In the genomic region with DNA sequence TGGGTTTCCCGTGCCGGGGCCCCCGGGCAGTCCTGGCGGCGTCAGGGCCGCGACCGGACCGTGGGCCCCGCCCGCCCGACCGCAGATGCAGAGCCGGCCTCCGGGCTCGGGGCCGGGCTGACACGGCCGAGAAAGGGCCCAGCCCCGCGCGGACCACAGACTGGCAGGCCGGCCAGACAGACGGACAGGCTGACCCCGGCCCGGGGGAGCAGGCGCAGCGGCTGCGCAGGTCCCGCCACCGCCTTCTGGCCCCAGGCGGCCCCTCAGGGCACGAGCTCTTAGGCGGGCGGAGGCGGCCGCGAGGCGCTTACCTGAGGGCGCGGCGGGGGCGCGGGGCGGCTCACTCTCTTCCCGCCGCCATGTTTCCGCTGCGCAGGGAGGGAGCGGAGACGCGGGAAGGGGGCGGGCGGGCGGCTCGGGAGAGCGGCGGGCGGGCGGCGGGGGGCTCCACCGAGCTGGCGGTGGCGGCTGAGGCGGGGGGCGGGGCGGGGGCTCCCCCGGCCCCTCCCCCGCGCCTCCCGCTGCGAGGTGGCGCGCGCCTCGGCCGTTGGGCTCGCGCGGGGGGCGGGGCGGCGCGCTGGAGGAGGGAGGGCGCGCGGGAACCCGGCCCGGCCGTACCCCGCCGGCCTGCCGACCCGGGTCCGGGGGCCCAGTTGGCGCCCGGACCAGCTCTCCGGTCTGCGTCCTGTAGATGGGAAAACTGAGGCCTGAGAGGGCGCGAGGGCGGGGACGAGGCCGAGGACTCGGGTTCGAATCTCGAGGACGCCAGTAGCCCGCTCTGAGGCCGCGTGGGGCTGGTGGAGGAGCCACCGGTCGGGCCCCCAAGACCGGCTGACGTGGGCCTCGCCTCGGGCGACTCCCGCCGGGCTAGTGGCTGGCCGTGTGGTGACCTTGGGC, we compare ENCODE assay signal across 1 cellular context.
TF ChIP-seq lines count a peak whose summit lies in the region.

A gene (minus strand): TSS at position 559 of the 897 bp plus-strand sequence. CDS start 56,173 bp downstream, outside the sequence.

TF ChIP-seq in HepG2, 621 proteins besides CTCF, POLR2A, EP300 and RAD21 (continued from another document and continues in another):
- TF ChIP-seq, protein P1, sequence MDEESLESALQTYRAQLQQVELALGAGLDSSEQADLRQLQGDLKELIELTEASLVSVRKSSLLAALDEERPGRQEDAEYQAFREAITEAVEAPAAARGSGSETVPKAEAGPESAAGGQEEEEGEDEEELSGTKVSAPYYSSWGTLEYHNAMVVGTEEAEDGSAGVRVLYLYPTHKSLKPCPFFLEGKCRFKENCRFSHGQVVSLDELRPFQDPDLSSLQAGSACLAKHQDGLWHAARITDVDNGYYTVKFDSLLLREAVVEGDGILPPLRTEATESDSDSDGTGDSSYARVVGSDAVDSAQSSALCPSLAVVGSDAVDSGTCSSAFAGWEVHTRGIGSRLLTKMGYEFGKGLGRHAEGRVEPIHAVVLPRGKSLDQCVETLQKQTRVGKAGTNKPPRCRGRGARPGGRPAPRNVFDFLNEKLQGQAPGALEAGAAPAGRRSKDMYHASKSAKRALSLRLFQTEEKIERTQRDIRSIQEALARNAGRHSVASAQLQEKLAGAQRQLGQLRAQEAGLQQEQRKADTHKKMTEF (CRISPR knock-in tag; IDR thresholded peaks at IDR 0.05), result peak; percentile 53; the same call in 1 of the 2 replicates
- peak; percentile 67 for TF ChIP-seq ZFY (CRISPR knock-in tag; IDR thresholded peaks at IDR 0.05)
- TF ChIP-seq, protein P2, sequence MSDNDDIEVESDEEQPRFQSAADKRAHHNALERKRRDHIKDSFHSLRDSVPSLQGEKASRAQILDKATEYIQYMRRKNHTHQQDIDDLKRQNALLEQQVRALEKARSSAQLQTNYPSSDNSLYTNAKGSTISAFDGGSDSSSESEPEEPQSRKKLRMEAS (IDR thresholded peaks at IDR 0.05), result peak; percentile 21; the same call in 1 of the 2 replicates
- TF ChIP-seq, protein P3, sequence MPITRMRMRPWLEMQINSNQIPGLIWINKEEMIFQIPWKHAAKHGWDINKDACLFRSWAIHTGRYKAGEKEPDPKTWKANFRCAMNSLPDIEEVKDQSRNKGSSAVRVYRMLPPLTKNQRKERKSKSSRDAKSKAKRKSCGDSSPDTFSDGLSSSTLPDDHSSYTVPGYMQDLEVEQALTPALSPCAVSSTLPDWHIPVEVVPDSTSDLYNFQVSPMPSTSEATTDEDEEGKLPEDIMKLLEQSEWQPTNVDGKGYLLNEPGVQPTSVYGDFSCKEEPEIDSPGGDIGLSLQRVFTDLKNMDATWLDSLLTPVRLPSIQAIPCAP (CRISPR knock-in tag; IDR thresholded peaks at IDR 0.05; ENCODE audit: low read depth), result no peak
- 0 out of 2 replicates have a peak, but pooled peaks have one; percentile 52 for TF ChIP-seq ZNF558 (CRISPR knock-in tag; IDR thresholded peaks at IDR 0.05; ENCODE audit: borderline replicate concordance)
- no peak for TF ChIP-seq PHF5A (CRISPR knock-in tag; IDR thresholded peaks at IDR 0.05; ENCODE audit: low read depth, unreplicated experiment)
- 0 out of 2 replicates have a peak, but pooled peaks have one; percentile 34 for TF ChIP-seq ZNF547 (CRISPR knock-in tag; IDR thresholded peaks at IDR 0.05)
- TF ChIP-seq ZNF572 (CRISPR knock-in tag; IDR thresholded peaks at IDR 0.05), result no peak
- TF ChIP-seq ZMYM2 (CRISPR knock-in tag; IDR thresholded peaks at IDR 0.05), result 0 out of 2 replicates have a peak, but pooled peaks have one; percentile 56
- no peak for TF ChIP-seq HDAC2 (CRISPR knock-in tag; IDR thresholded peaks at IDR 0.05)
- TF ChIP-seq, protein P4, sequence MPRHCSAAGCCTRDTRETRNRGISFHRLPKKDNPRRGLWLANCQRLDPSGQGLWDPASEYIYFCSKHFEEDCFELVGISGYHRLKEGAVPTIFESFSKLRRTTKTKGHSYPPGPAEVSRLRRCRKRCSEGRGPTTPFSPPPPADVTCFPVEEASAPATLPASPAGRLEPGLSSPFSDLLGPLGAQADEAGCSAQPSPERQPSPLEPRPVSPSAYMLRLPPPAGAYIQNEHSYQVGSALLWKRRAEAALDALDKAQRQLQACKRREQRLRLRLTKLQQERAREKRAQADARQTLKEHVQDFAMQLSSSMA (CRISPR knock-in tag; IDR thresholded peaks at IDR 0.05), result 0 out of 2 replicates have a peak, but pooled peaks have one; percentile 52
- TF ChIP-seq, protein P5, sequence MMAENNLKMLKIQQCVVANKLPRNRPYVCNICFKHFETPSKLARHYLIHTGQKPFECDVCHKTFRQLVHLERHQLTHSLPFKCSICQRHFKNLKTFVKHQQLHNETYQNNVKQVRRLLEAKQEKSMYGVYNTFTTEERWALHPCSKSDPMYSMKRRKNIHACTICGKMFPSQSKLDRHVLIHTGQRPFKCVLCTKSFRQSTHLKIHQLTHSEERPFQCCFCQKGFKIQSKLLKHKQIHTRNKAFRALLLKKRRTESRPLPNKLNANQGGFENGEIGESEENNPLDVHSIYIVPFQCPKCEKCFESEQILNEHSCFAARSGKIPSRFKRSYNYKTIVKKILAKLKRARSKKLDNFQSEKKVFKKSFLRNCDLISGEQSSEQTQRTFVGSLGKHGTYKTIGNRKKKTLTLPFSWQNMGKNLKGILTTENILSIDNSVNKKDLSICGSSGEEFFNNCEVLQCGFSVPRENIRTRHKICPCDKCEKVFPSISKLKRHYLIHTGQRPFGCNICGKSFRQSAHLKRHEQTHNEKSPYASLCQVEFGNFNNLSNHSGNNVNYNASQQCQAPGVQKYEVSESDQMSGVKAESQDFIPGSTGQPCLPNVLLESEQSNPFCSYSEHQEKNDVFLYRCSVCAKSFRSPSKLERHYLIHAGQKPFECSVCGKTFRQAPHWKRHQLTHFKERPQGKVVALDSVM (CRISPR knock-in tag; IDR thresholded peaks at IDR 0.05), result no peak
- TF ChIP-seq ZNF768 (CRISPR knock-in tag; IDR thresholded peaks at IDR 0.05), result peak; percentile 29
- TF ChIP-seq SP1 (IDR thresholded peaks at IDR 0.05), result no peak
- TF ChIP-seq SP1 (CRISPR knock-in tag; IDR thresholded peaks at IDR 0.05), result 0 out of 2 replicates have a peak, but pooled peaks have one; percentile 20
- TF ChIP-seq, protein P6, sequence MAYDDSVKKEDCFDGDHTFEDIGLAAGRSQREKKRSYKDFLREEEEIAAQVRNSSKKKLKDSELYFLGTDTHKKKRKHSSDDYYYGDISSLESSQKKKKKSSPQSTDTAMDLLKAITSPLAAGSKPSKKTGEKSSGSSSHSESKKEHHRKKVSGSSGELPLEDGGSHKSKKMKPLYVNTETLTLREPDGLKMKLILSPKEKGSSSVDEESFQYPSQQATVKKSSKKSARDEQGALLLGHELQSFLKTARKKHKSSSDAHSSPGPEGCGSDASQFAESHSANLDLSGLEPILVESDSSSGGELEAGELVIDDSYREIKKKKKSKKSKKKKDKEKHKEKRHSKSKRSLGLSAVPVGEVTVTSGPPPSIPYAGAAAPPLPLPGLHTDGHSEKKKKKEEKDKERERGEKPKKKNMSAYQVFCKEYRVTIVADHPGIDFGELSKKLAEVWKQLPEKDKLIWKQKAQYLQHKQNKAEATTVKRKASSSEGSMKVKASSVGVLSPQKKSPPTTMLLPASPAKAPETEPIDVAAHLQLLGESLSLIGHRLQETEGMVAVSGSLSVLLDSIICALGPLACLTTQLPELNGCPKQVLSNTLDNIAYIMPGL (CRISPR knock-in tag; IDR thresholded peaks at IDR 0.05; ENCODE audit: borderline replicate concordance in 1 of 2, low read depth in 1 of 2), result peak in 1 of 2 experiments; percentile 49; a peak in 1 of 4 replicates
- TF ChIP-seq BHLHE40 (IDR thresholded peaks at IDR 0.05; ENCODE audit: low read length), result no peak
- no peak for TF ChIP-seq ZNF724P (CRISPR knock-in tag; IDR thresholded peaks at IDR 0.05; ENCODE audit: borderline replicate concordance)
- TF ChIP-seq ZNF782 (CRISPR knock-in tag; IDR thresholded peaks at IDR 0.05; ENCODE audit: borderline replicate concordance), result peak; percentile 69; the same call in 1 of the 2 replicates
- TF ChIP-seq RBFOX2 (IDR thresholded peaks at IDR 0.05; ENCODE audit: low read depth, low read length), result peak; percentile 83
- no peak for TF ChIP-seq SIX1 (CRISPR knock-in tag; IDR thresholded peaks at IDR 0.05; ENCODE audit: borderline replicate concordance)
- peak; percentile 60; the same call in 1 of the 2 replicates for TF ChIP-seq ZNF430 (CRISPR knock-in tag; IDR thresholded peaks at IDR 0.05)
- TF ChIP-seq DNMT3B (CRISPR knock-in tag; conservative IDR thresholded peaks at IDR 0.05), result no peak
- no peak for TF ChIP-seq STAT5B (CRISPR knock-in tag; IDR thresholded peaks at IDR 0.05)
- TF ChIP-seq FOSL2 (CRISPR knock-in tag; IDR thresholded peaks at IDR 0.05), result no peak
- TF ChIP-seq NR1H2 (CRISPR knock-in tag; IDR thresholded peaks at IDR 0.05; ENCODE audit: borderline replicate concordance, low read depth), result no peak
- no peak; the same call in 1 of the 2 replicates for TF ChIP-seq POLR2G (IDR thresholded peaks at IDR 0.05; ENCODE audit: low read depth, low read length)
- TF ChIP-seq ISX (CRISPR knock-in tag; conservative IDR thresholded peaks at IDR 0.05), result 0 out of 2 replicates have a peak, but pooled peaks have one; percentile 10
- TF ChIP-seq, protein P7, sequence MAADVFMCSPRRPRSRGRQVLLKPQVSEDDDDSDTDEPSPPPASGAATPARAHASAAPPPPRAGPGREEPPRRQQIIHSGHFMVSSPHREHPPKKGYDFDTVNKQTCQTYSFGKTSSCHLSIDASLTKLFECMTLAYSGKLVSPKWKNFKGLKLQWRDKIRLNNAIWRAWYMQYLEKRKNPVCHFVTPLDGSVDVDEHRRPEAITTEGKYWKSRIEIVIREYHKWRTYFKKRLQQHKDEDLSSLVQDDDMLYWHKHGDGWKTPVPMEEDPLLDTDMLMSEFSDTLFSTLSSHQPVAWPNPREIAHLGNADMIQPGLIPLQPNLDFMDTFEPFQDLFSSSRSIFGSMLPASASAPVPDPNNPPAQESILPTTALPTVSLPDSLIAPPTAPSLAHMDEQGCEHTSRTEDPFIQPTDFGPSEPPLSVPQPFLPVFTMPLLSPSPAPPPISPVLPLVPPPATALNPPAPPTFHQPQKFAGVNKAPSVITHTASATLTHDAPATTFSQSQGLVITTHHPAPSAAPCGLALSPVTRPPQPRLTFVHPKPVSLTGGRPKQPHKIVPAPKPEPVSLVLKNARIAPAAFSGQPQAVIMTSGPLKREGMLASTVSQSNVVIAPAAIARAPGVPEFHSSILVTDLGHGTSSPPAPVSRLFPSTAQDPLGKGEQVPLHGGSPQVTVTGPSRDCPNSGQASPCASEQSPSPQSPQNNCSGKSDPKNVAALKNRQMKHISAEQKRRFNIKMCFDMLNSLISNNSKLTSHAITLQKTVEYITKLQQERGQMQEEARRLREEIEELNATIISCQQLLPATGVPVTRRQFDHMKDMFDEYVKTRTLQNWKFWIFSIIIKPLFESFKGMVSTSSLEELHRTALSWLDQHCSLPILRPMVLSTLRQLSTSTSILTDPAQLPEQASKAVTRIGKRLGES (CRISPR knock-in tag; IDR thresholded peaks at IDR 0.05; ENCODE audit: borderline replicate concordance), result no peak
- TF ChIP-seq ZFP82 (CRISPR knock-in tag; IDR thresholded peaks at IDR 0.05; ENCODE audit: borderline replicate concordance), result no peak
- TF ChIP-seq HIVEP1 (CRISPR knock-in tag; IDR thresholded peaks at IDR 0.05), result 0 out of 2 replicates have a peak, but pooled peaks have one; percentile 14
- no peak for TF ChIP-seq FOXK2 (IDR thresholded peaks at IDR 0.05)
- TF ChIP-seq, protein P8, sequence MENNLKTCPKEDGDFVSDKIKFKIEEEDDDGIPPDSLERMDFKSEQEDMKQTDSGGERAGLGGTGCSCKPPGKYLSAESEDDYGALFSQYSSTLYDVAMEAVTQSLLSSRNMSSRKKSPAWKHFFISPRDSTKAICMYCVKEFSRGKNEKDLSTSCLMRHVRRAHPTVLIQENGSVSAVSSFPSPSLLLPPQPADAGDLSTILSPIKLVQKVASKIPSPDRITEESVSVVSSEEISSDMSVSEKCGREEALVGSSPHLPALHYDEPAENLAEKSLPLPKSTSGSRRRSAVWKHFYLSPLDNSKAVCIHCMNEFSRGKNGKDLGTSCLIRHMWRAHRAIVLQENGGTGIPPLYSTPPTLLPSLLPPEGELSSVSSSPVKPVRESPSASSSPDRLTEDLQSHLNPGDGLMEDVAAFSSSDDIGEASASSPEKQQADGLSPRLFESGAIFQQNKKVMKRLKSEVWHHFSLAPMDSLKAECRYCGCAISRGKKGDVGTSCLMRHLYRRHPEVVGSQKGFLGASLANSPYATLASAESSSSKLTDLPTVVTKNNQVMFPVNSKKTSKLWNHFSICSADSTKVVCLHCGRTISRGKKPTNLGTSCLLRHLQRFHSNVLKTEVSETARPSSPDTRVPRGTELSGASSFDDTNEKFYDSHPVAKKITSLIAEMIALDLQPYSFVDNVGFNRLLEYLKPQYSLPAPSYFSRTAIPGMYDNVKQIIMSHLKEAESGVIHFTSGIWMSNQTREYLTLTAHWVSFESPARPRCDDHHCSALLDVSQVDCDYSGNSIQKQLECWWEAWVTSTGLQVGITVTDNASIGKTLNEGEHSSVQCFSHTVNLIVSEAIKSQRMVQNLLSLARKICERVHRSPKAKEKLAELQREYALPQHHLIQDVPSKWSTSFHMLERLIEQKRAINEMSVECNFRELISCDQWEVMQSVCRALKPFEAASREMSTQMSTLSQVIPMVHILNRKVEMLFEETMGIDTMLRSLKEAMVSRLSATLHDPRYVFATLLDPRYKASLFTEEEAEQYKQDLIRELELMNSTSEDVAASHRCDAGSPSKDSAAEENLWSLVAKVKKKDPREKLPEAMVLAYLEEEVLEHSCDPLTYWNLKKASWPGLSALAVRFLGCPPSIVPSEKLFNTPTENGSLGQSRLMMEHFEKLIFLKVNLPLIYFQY (CRISPR knock-in tag; IDR thresholded peaks at IDR 0.05; ENCODE audit: borderline replicate concordance), result no peak
- no peak for TF ChIP-seq ETV6 (CRISPR knock-in tag; conservative IDR thresholded peaks at IDR 0.05)
- peak; percentile 22 for TF ChIP-seq AGO2 (optimal IDR thresholded peaks at IDR 0.05; ENCODE audit: low read depth, low read length)
- TF ChIP-seq ZNF274 (CRISPR knock-in tag; IDR thresholded peaks at IDR 0.05), result peak; percentile 25; the same call in 1 of the 2 replicates
- no peak for TF ChIP-seq XRCC5 (optimal IDR thresholded peaks at IDR 0.05; ENCODE audit: low read length)
- peak; percentile 19 for TF ChIP-seq SKI (IDR thresholded peaks at IDR 0.05; ENCODE audit: partially characterized antibody)
- TF ChIP-seq, protein P9, sequence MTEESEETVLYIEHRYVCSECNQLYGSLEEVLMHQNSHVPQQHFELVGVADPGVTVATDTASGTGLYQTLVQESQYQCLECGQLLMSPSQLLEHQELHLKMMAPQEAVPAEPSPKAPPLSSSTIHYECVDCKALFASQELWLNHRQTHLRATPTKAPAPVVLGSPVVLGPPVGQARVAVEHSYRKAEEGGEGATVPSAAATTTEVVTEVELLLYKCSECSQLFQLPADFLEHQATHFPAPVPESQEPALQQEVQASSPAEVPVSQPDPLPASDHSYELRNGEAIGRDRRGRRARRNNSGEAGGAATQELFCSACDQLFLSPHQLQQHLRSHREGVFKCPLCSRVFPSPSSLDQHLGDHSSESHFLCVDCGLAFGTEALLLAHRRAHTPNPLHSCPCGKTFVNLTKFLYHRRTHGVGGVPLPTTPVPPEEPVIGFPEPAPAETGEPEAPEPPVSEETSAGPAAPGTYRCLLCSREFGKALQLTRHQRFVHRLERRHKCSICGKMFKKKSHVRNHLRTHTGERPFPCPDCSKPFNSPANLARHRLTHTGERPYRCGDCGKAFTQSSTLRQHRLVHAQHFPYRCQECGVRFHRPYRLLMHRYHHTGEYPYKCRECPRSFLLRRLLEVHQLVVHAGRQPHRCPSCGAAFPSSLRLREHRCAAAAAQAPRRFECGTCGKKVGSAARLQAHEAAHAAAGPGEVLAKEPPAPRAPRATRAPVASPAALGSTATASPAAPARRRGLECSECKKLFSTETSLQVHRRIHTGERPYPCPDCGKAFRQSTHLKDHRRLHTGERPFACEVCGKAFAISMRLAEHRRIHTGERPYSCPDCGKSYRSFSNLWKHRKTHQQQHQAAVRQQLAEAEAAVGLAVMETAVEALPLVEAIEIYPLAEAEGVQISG (CRISPR knock-in tag; IDR thresholded peaks at IDR 0.05), result 0 out of 2 replicates have a peak, but pooled peaks have one; percentile 30
- TF ChIP-seq GABPB1 (CRISPR knock-in tag; IDR thresholded peaks at IDR 0.05), result peak; percentile 34; the same call in 1 of the 2 replicates
- TF ChIP-seq KDM2A (CRISPR knock-in tag; IDR thresholded peaks at IDR 0.05; ENCODE audit: borderline replicate concordance, low read depth), result peak; percentile 18; the same call in 1 of the 2 replicates
